In genomic region chr2:241788572-241788971, GRCh38 we compare ENCODE assay signal across 11 cellular contexts. TPM values are rescaled to one million over a fixed set of nuclear protein-coding genes. Genes with fewer than 3 reads are reported as not detected.
DNase-seq lines count a peak whose midpoint lies in the region; ATAC-seq and TF ChIP-seq lines count a peak whose summit lies in the region.
"Had no signal": no experiment of that assay in that cellular context is flagged by ENCODE, and none has a peak within 500 bp of the region (broad histone marks: within the 10 kb centered on the region; RNA-seq: fewer than 3 reads in every experiment).

No MANE protein-coding gene starts in this region.

- DNase-seq in GM20000 (ENCODE audit: low spot score) = peak; percentile 55
- DNase-seq in activated CD4-positive, alpha-beta T cell treated with anti-CD3 and anti-CD28 coated beads for 36 hours = peak; percentile 75
- peak; percentile 71 for DNase-seq in kidney tubule cell (ENCODE audit: low spot score)
- DNase-seq in NCI-H1048 (lab: John Stamatoyannopoulos, UW) = no peak
- no peak for DNase-seq in BE2C
- DNase-seq in amygdala (lab: John Stamatoyannopoulos, UW) = no peak
- DNase-seq: naive thymus-derived CD8-positive, alpha-beta T cell had no signal

- H4K20me1 ChIP-seq in BLaER1 = no peaks in the 10 kb centered on the region

- intact Hi-C loops in activated CD4-positive, alpha-beta T cell treated with anti-CD3 and anti-CD28 coated beads for 36 hours (cut with DNase I, micrococcal nuclease) = loop anchor here in 1 of 2 experiments (1.0 to 2.0 kb wide), 3 partner anchors 56 to 177 kb away; no protein-coding TSS in a partner anchor

- H3K27me3 ChIP-seq in BLaER1 = no peaks in the 10 kb centered on the region
- H3K27me3 ChIP-seq in BE2C = no peaks in the 10 kb centered on the region

- peak overlapping the region; percentile 78 for H3K4me2 ChIP-seq in BLaER1

- H3K4me1 ChIP-seq in BLaER1 = peaks cover 29% of the 10 kb centered on the region
- H3K4me1 ChIP-seq in BE2C = no peaks in the 10 kb centered on the region

- peaks cover 24% of the 10 kb centered on the region for H3K4me1 Mint-ChIP-seq in activated CD4-positive, alpha-beta T cell treated with anti-CD3 and anti-CD28 coated beads for 36 hours

- H3K27ac Mint-ChIP-seq in activated CD4-positive, alpha-beta T cell treated with anti-CD3 and anti-CD28 coated beads for 36 hours = peak overlapping the region; percentile 79
- H3K27ac Mint-ChIP-seq: dendritic cell treated with granulocyte-macrophage colony-stimulating factor and Interleukin-4, amounts not matched to agents 40 ng/mL and 50 ng/mL, for 4 days had no signal

- H3K27ac ChIP-seq in BLaER1 = peak overlapping the region; percentile 65

- H3K9ac ChIP-seq in BLaER1 = peak overlapping the region; percentile 1; the same call in 1 of the 2 replicates

- H3K4me3 ChIP-seq in BLaER1 (no peak overlapping the region), BE2C (ENCODE audit: low read depth, low read length) (no peak overlapping the region)

- no peak for TF ChIP-seq CTCF in GM20000 (IDR thresholded peaks at IDR 0.05; ENCODE audit: extremely low read depth, missing control alignments)
- no peak for TF ChIP-seq CTCF in BE2C (IDR thresholded peaks at IDR 0.05; ENCODE audit: low read depth, low read length)

- peaks cover 3% of the 10 kb centered on the region for H3K36me3 Mint-ChIP-seq in activated CD4-positive, alpha-beta T cell treated with anti-CD3 and anti-CD28 coated beads for 36 hours (ENCODE audit: low read depth)
- H3K36me3 Mint-ChIP-seq: naive thymus-derived CD8-positive, alpha-beta T cell had no signal

- H3K9me3 ChIP-seq in BLaER1 (peaks cover 7% of the 10 kb centered on the region; the same call in 1 of the 2 replicates), BE2C (peaks cover 3% of the 10 kb centered on the region; the same call in 1 of the 2 replicates)

- H3K36me3 ChIP-seq in BLaER1 = no peaks in the 10 kb centered on the region
- no peaks in the 10 kb centered on the region for H3K36me3 ChIP-seq in BE2C

- H3K27me3 Mint-ChIP-seq in activated CD4-positive, alpha-beta T cell treated with anti-CD3 and anti-CD28 coated beads for 36 hours = peaks cover 3% of the 10 kb centered on the region
- H3K27me3 Mint-ChIP-seq: naive thymus-derived CD8-positive, alpha-beta T cell had no signal

- POLR2A ChIA-PET in activated CD4-positive, alpha-beta T cell treated with anti-CD3 and anti-CD28 coated beads for 36 hours (lab: Charles Lee) = interaction anchor here (0.6 to 1.0 kb wide), 3 partner anchors 16 to 87 kb away, joined by 3 to 4 read pairs (median 3); partner anchors contain the start of gene ING5

- CTCF ChIA-PET in activated CD4-positive, alpha-beta T cell treated with anti-CD3 and anti-CD28 coated beads for 36 hours (lab: Charles Lee) = interaction anchor here (0.8 kb wide), 1 partner anchor 138 kb away, joined by 4 read pairs; no protein-coding TSS in a partner anchor

- no peak overlapping the region for H3K4me3 Mint-ChIP-seq in activated CD4-positive, alpha-beta T cell treated with anti-CD3 and anti-CD28 coated beads for 36 hours
- H3K4me3 Mint-ChIP-seq: dendritic cell treated with granulocyte-macrophage colony-stimulating factor and Interleukin-4, amounts not matched to agents 40 ng/mL and 50 ng/mL, for 4 days had no signal

- ATAC-seq in activated CD4-positive, alpha-beta T cell treated with anti-CD3 and anti-CD28 coated beads for 36 hours = peak; percentile 93
- no peak for ATAC-seq in GM19463 (IDR thresholded peaks at IDR 0.05; ENCODE audit: unreplicated experiment)

- peaks cover 23% of the 10 kb centered on the region for H3K9me3 Mint-ChIP-seq in activated CD4-positive, alpha-beta T cell treated with anti-CD3 and anti-CD28 coated beads for 36 hours (ENCODE audit: low read depth)
- H3K9me3 Mint-ChIP-seq: dendritic cell treated with granulocyte-macrophage colony-stimulating factor and Interleukin-4, amounts not matched to agents 40 ng/mL and 50 ng/mL, for 4 days; naive thymus-derived CD8-positive, alpha-beta T cell had no signal

RNA-seq across cellular contexts. Expression of gene GAL3ST2, which starts 11.9 kb away (rescaled TPM):
- total RNA-seq in activated CD4-positive, alpha-beta T cell treated with anti-CD3 and anti-CD28 coated beads for 36 hours = 1 to 10 TPM in 1 of 2 experiments, under 1 TPM in 1; 0.94 to 1.0 TPM
- polyA plus RNA-seq in BE2C (2012; ENCODE audit: insufficient read depth, insufficient read length, low read depth) = 4.8 TPM
- total RNA-seq: naive thymus-derived CD8-positive, alpha-beta T cell had no signal
- polyA plus RNA-seq: BJ; naive thymus-derived CD8-positive, alpha-beta T cell had no signal

RNA-seq across cellular contexts. Expression of gene NEU4, which starts 20.4 kb away (rescaled TPM):
- under 1 TPM; 0.76 to 0.89 TPM for total RNA-seq in activated CD4-positive, alpha-beta T cell treated with anti-CD3 and anti-CD28 coated beads for 36 hours
- 8.5 TPM for polyA plus RNA-seq in BE2C (2012; ENCODE audit: insufficient read depth, insufficient read length, low read depth)
- total RNA-seq: naive thymus-derived CD8-positive, alpha-beta T cell had no signal
- polyA plus RNA-seq: BJ; naive thymus-derived CD8-positive, alpha-beta T cell had no signal

RNA-seq across cellular contexts. Expression of gene D2HGDH, which starts 54.1 kb away (rescaled TPM):
- 10 to 100 TPM; 18.2 to 34.1 TPM for total RNA-seq in activated CD4-positive, alpha-beta T cell treated with anti-CD3 and anti-CD28 coated beads for 36 hours
- 42.2 TPM for polyA plus RNA-seq in BE2C (2012; ENCODE audit: insufficient read depth, insufficient read length, low read depth)

Comparison
In these comparisons a context has a peak if more than half of its experiments do, and no peak if none do; other contexts are left out.
1. DNase-seq: peak in GM20000 (single experiment), activated CD4-positive, alpha-beta T cell treated with anti-CD3 and anti-CD28 coated beads for 36 hours (single experiment) and kidney tubule cell (single experiment); none in NCI-H1048 (single experiment), BE2C (single experiment) and amygdala (0 of 56).